Comparison of ENCODE assay signal across 23 cellular contexts in genomic region chr17:72527819-72528218, GRCh38.
"Had no signal": no experiment of that assay in that cellular context is flagged by ENCODE, and none has a peak within 500 bp of the region (broad histone marks: within the 10 kb centered on the region; RNA-seq: fewer than 3 reads in every experiment).

No MANE protein-coding gene starts in this region.

- H3K36me3 Mint-ChIP-seq: activated CD4-positive, alpha-beta memory T cell treated with anti-CD3 and anti-CD28 coated beads for 36 hours; activated naive CD4-positive, alpha-beta T cell treated with anti-CD3 and anti-CD28 coated beads, Interleukin-2, amount 50 U/mL, for 24 hours; naive thymus-derived CD8-positive, alpha-beta T cell had no signal

- H3K27ac Mint-ChIP-seq: activated CD4-positive, alpha-beta memory T cell treated with anti-CD3 and anti-CD28 coated beads for 36 hours; activated CD4-positive, alpha-beta T cell treated with anti-CD3 and anti-CD28 coated beads, Interleukin-2, amount 10 ng/mL, durations not matched to agents 24 days and 14 days; activated naive CD4-positive, alpha-beta T cell treated with anti-CD3 and anti-CD28 coated beads, Interleukin-2, amount 50 U/mL, for 24 hours; activated naive CD8-positive, alpha-beta T cell treated with anti-CD3 and anti-CD28 coated beads, Interleukin-2, amount 50 U/mL, for 24 hours; activated T-helper 2 cell treated with anti-CD3 and anti-CD28 coated beads, Interferon-gamma antibody, Interleukin-2, Interleukin-4, amounts not matched to agents 10 μg/mL and 5 μg/mL and 100 μg/mL, durations not matched to agents 14 hours and 24 hours and 36 hours; naive thymus-derived CD8-positive, alpha-beta T cell had no signal

- H3K4me3 Mint-ChIP-seq: activated CD4-positive, alpha-beta memory T cell treated with anti-CD3 and anti-CD28 coated beads for 36 hours; activated CD4-positive, alpha-beta T cell treated with anti-CD3 and anti-CD28 coated beads, Interleukin-2, amount 10 ng/mL, durations not matched to agents 24 days and 14 days; activated naive CD4-positive, alpha-beta T cell treated with anti-CD3 and anti-CD28 coated beads, Interleukin-2, amount 50 U/mL, for 24 hours; activated naive CD8-positive, alpha-beta T cell treated with anti-CD3 and anti-CD28 coated beads, Interleukin-2, amount 50 U/mL, for 24 hours; naive thymus-derived CD8-positive, alpha-beta T cell; neural crest cell had no signal

- DNase-seq: activated CD4-positive, alpha-beta memory T cell treated with anti-CD3 and anti-CD28 coated beads for 36 hours; activated CD4-positive, alpha-beta T cell treated with anti-CD3 and anti-CD28 coated beads, Interleukin-2, amount 10 ng/mL, durations not matched to agents 24 days and 14 days; activated naive CD8-positive, alpha-beta T cell treated with anti-CD3 and anti-CD28 coated beads, Interleukin-2, amount 50 U/mL, for 24 hours; activated T-cell treated with anti-CD3 and anti-CD28 coated beads, Interleukin-2, amount 50 U/mL, for 48 hours; cerebellar nuclear complex; dorsolateral prefrontal cortex; effector memory CD4-positive, alpha-beta T cell; islet precursor cell; left ventricle myocardium inferior; naive thymus-derived CD8-positive, alpha-beta T cell; occipital lobe; stimulated activated naive CD4-positive, alpha-beta T cell treated with Interleukin-2 at 50 U/mL for 16 hours; T-helper 1 cell; transverse colon had no signal

- H2AFZ ChIP-seq: hepatocyte, parathyroid adenoma had no signal

- H3K4me1 ChIP-seq: gastroesophageal sphincter, left ventricle myocardium inferior, parathyroid adenoma, right atrium auricular region had no signal

- H3K36me3 ChIP-seq: gastroesophageal sphincter, left ventricle myocardium inferior, right atrium auricular region, transverse colon had no signal

- H3K4me3 ChIP-seq: coronary artery, dorsolateral prefrontal cortex, gastroesophageal sphincter, hepatocyte, left ventricle myocardium inferior, right atrium auricular region, transverse colon had no signal

- H3K27me3 ChIP-seq: hepatocyte, right atrium auricular region, transverse colon had no signal

- H3K27me3 Mint-ChIP-seq: activated CD4-positive, alpha-beta memory T cell treated with anti-CD3 and anti-CD28 coated beads for 36 hours; activated CD4-positive, alpha-beta T cell treated with anti-CD3 and anti-CD28 coated beads, Interleukin-2, amount 10 ng/mL, durations not matched to agents 24 days and 14 days had no signal

- H3K27ac ChIP-seq: coronary artery, gastroesophageal sphincter, hepatocyte, left ventricle myocardium inferior, parathyroid adenoma, right atrium auricular region, VCaP had no signal

- H3K79me2 ChIP-seq: parathyroid adenoma had no signal

- H3K9ac ChIP-seq: parathyroid adenoma had no signal

- H3K4me2 ChIP-seq: hepatocyte had no signal

- H3K9me3 ChIP-seq: gastroesophageal sphincter, left ventricle myocardium inferior, right atrium auricular region, transverse colon had no signal

- ATAC-seq: activated naive CD8-positive, alpha-beta T cell treated with anti-CD3 and anti-CD28 coated beads, Interleukin-2, amount 50 U/mL, for 24 hours; gastroesophageal sphincter; naive thymus-derived CD8-positive, alpha-beta T cell had no signal

- H3K4me1 Mint-ChIP-seq: activated naive CD4-positive, alpha-beta T cell treated with anti-CD3 and anti-CD28 coated beads, Interleukin-2, amount 50 U/mL, for 24 hours; activated naive CD8-positive, alpha-beta T cell treated with anti-CD3 and anti-CD28 coated beads, Interleukin-2, amount 50 U/mL, for 24 hours; naive thymus-derived CD8-positive, alpha-beta T cell had no signal

- H3K9me3 Mint-ChIP-seq: activated CD4-positive, alpha-beta memory T cell treated with anti-CD3 and anti-CD28 coated beads for 36 hours; activated CD4-positive, alpha-beta T cell treated with anti-CD3 and anti-CD28 coated beads, Interleukin-2, amount 10 ng/mL, durations not matched to agents 24 days and 14 days; activated naive CD4-positive, alpha-beta T cell treated with anti-CD3 and anti-CD28 coated beads, Interleukin-2, amount 50 U/mL, for 24 hours; activated naive CD8-positive, alpha-beta T cell treated with anti-CD3 and anti-CD28 coated beads, Interleukin-2, amount 50 U/mL, for 24 hours; activated T-helper 2 cell treated with anti-CD3 and anti-CD28 coated beads, Interferon-gamma antibody, Interleukin-2, Interleukin-4, amounts not matched to agents 10 μg/mL and 5 μg/mL and 100 μg/mL, durations not matched to agents 14 hours and 24 hours and 36 hours; naive thymus-derived CD8-positive, alpha-beta T cell; neural crest cell had no signal
